In the genomic region with DNA sequence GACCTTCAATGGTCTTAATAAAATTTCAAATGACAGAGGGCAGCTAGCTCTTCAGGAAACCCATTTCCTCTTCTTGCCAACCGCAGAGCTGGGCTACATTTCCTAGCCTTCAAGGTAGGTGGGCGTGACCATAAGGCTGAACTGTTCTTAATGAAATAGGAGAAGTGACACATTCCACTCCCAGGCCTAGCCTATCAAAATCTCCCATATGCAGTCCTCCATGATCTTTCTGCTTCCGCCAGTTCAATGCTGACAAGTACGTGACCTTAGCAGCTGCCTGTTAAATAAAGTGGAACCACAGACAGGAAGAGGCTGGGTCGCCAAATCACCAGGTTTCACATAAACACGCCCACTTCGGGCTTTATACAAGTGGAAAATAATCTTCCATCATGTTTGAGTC, we compare ENCODE assay signal across 8 cellular contexts. TPM values are rescaled to one million over a fixed set of nuclear protein-coding genes. Genes with fewer than 3 reads are reported as not detected.
A peak's percentile ranks its signal among the peaks of the same experiment; 100 is the strongest.
DNase-seq lines count a peak whose midpoint lies in the region; ATAC-seq and TF ChIP-seq lines count a peak whose summit lies in the region.

No MANE protein-coding gene starts in this region.

- H3K27me3 Mint-ChIP-seq in effector memory CD8-positive, alpha-beta T cell = no peaks in the 10 kb centered on the region

- no peaks in the 10 kb centered on the region for H3K9me3 Mint-ChIP-seq in effector memory CD8-positive, alpha-beta T cell

- TF ChIP-seq EP300 in transverse colon (IDR thresholded peaks at IDR 0.05; ENCODE audit: low read depth) = no peak

- intact Hi-C loops in transverse colon (cut with DNase I; ENCODE audit: low total_unique reads) = no loop called here

- no peak for TF ChIP-seq POLR2A in transverse colon (IDR thresholded peaks at IDR 0.05)

- H3K4me1 Mint-ChIP-seq in effector memory CD8-positive, alpha-beta T cell (ENCODE audit: low read depth in 2 of 2) = peaks cover 22 to 27% of the 10 kb centered on the region in 2 donors

- DNase-seq in UCSD-AML1 (lab: John Stamatoyannopoulos, UW; ENCODE audit: unreplicated experiment) = peak; percentile 79
- peak; percentile 15 to 29 (median 16) for DNase-seq in effector memory CD8-positive, alpha-beta T cell
- DNase-seq in transverse colon = peak; percentile 11
- DNase-seq in cerebellum (ENCODE audit: low spot score) = no peak
- DNase-seq in SW 1271 (lab: John Stamatoyannopoulos, UW) = no peak
- no peak for DNase-seq in islet precursor cell

- in situ Hi-C loops in transverse colon (cut with MboI; ENCODE audit: low pct_ligation_motif_present in 1 of 4, low pct_unique_long_range_greater_than_20kb in 1 of 4, low sequenced_read_pairs in 3 of 4) = no loop called here

- H3K27me3 ChIP-seq in transverse colon = no peaks in the 10 kb centered on the region

- peak overlapping the region; percentile 47 to 52 for H3K4me3 Mint-ChIP-seq in effector memory CD8-positive, alpha-beta T cell

- no peaks in the 10 kb centered on the region for H3K36me3 ChIP-seq in transverse colon

- H3K27ac ChIP-seq in transverse colon = no peak overlapping the region

- WGBS in transverse colon (ENCODE audit: low coverage in 1 of 2), 2 donors = 66 to 77% methylated on average over 4 to 7 of the region's 7 CpGs

- TF ChIP-seq CTCF in transverse colon (IDR thresholded peaks at IDR 0.05) = no peak

- no peaks in the 10 kb centered on the region for H3K9me3 ChIP-seq in transverse colon

- no peak overlapping the region for H3K4me3 ChIP-seq in transverse colon

- no peaks in the 10 kb centered on the region for H3K36me3 Mint-ChIP-seq in effector memory CD8-positive, alpha-beta T cell (ENCODE audit: insufficient read depth)

- peak; percentile 90 for ATAC-seq in GM19351 (IDR thresholded peaks at IDR 0.05; ENCODE audit: unreplicated experiment)
- peak; percentile 96 for ATAC-seq in HG03139 (IDR thresholded peaks at IDR 0.05; ENCODE audit: unreplicated experiment)
- ATAC-seq in effector memory CD8-positive, alpha-beta T cell (replicated peaks) = peak; percentile 93

- H3K4me1 ChIP-seq in transverse colon = peaks cover 0 to 15% (median 0%) of the 10 kb centered on the region in 4 donors

- peak overlapping the region; percentile 75 to 93 for H3K27ac Mint-ChIP-seq in effector memory CD8-positive, alpha-beta T cell

RNA-seq across cellular contexts. Expression of a gene that starts 13.2 kb away (rescaled TPM):
- total RNA-seq in transverse colon (10 to 100 TPM in 3 of 4 donors, 1 to 10 TPM in 1; 4.9 to 37.4 (median 15.8) TPM), cerebellum (42.3 TPM)

Comparison
In these comparisons a context has a peak if more than half of its experiments do, and no peak if none do; other contexts are left out.
1. DNase-seq: peak in UCSD-AML1 (single experiment), effector memory CD8-positive, alpha-beta T cell (3 of 3) and transverse colon (single experiment); none in cerebellum (single experiment), SW 1271 (0 of 2) and islet precursor cell (single experiment).
2. Peak in every context shown above with its lines, with median percentiles within 50 percentile points of each other: ATAC-seq.